In genomic region chr6:119310486-119311036, GRCh38 we compare ENCODE assay signal across 11 cellular contexts. TPM values are rescaled to one million over a fixed set of nuclear protein-coding genes. Genes with fewer than 3 reads are reported as not detected.
DNase-seq lines count a peak whose midpoint lies in the region; ATAC-seq, FAIRE-seq and TF ChIP-seq lines count a peak whose summit lies in the region.
"Had no signal": no experiment of that assay in that cellular context is flagged by ENCODE, and none has a peak within 500 bp of the region (broad histone marks: within the 10 kb centered on the region; RNA-seq: fewer than 3 reads in every experiment).

No MANE protein-coding gene starts in this region.

- no peaks in the 10 kb centered on the region for H3K9me3 Mint-ChIP-seq in natural killer cell treated with Interleukin-12 subunit alpha and Interleukin-12 subunit beta and Interleukin-15 and Interleukin-18, amount 100 ng/mL, for 72 hours

- peaks cover 24% of the 10 kb centered on the region for H3K4me1 ChIP-seq in Karpas-422 (ENCODE audit: low read length)
- H3K4me1 ChIP-seq: colonic mucosa had no signal

- H3K79me2 ChIP-seq in Karpas-422 (ENCODE audit: low read length) = no peaks in the 10 kb centered on the region

- H2AFZ ChIP-seq in Karpas-422 (ENCODE audit: low read length) = no peak overlapping the region

- no peaks in the 10 kb centered on the region for H3K9me3 ChIP-seq in Karpas-422 (ENCODE audit: low read length)
- H3K9me3 ChIP-seq: colonic mucosa had no signal

- DNase-seq in H54 (ENCODE audit: insufficient read length, low spot score) (no peak), NCI-H345 treated with DMSO at 0.1 percent for 48 hours (lab: John Stamatoyannopoulos, UW; ENCODE audit: unreplicated experiment) (peak; percentile 53), epithelial cell of esophagus (ENCODE audit: low read depth) (peak; percentile 37), NCI-H748 treated with DMSO at 0.1 percent for 48 hours (lab: John Stamatoyannopoulos, UW) (no peak), Karpas-422 (no peak)
- no peak for DNase-seq in natural killer cell treated with Interleukin-12 subunit alpha and Interleukin-12 subunit beta and Interleukin-15 and Interleukin-18, amount 100 ng/mL, for 72 hours (ENCODE audit: low spot score)
- DNase-seq: colonic mucosa, NCI-H1105 treated with DMSO at 0.1 percent for 48 hours, SHP77 treated with DMSO at 0.1 percent for 48 hours had no signal

- TF ChIP-seq POLR2A in H54 (IDR thresholded peaks at IDR 0.05; ENCODE audit: low read depth, low read length) = no peak

- H3K9ac ChIP-seq in Karpas-422 (ENCODE audit: low read length) = no peak overlapping the region

- H3K4me2 ChIP-seq in Karpas-422 (ENCODE audit: low read depth, low read length, poor library complexity, severe bottlenecking) = no peak overlapping the region

- H3K4me3 Mint-ChIP-seq in natural killer cell treated with Interleukin-12 subunit alpha and Interleukin-12 subunit beta and Interleukin-15 and Interleukin-18, amount 100 ng/mL, for 72 hours = peak overlapping the region; percentile 30

- H3K27me3 Mint-ChIP-seq in natural killer cell treated with Interleukin-12 subunit alpha and Interleukin-12 subunit beta and Interleukin-15 and Interleukin-18, amount 100 ng/mL, for 72 hours = no peaks in the 10 kb centered on the region

- peak overlapping the region in 1 of 2 donors; percentile 99 for H3K27ac Mint-ChIP-seq in natural killer cell treated with Interleukin-12 subunit alpha and Interleukin-12 subunit beta and Interleukin-15 and Interleukin-18, amount 100 ng/mL, for 72 hours

- H3K36me3 Mint-ChIP-seq in natural killer cell treated with Interleukin-12 subunit alpha and Interleukin-12 subunit beta and Interleukin-15 and Interleukin-18, amount 100 ng/mL, for 72 hours = peaks cover 2% of the 10 kb centered on the region

- no peak overlapping the region for H3K4me3 ChIP-seq in epithelial cell of esophagus (ENCODE audit: low read length)
- no peak overlapping the region for H3K4me3 ChIP-seq in Karpas-422 (ENCODE audit: low read length)
- H3K4me3 ChIP-seq: colonic mucosa had no signal

- no peaks in the 10 kb centered on the region for H3K36me3 ChIP-seq in Karpas-422 (ENCODE audit: insufficient read depth, low read length)
- H3K36me3 ChIP-seq: colonic mucosa had no signal

- ATAC-seq in natural killer cell treated with Interleukin-12 subunit alpha and Interleukin-12 subunit beta and Interleukin-15 and Interleukin-18, amount 100 ng/mL, for 72 hours = no peak
- no peak for ATAC-seq in GM21360 (IDR thresholded peaks at IDR 0.05; ENCODE audit: unreplicated experiment)

- peak; percentile 64 for FAIRE-seq in H54 (lab: Jason Lieb, UNC)
- FAIRE-seq: H1 had no signal

- H4K20me1 ChIP-seq in Karpas-422 (ENCODE audit: insufficient read depth, low read depth, low read length) = no peaks in the 10 kb centered on the region

- no peak for TF ChIP-seq CTCF in epithelial cell of esophagus (IDR thresholded peaks at IDR 0.05; ENCODE audit: insufficient read depth, low read depth, low read length, missing control alignments)

- H3K27ac ChIP-seq in Karpas-422 (ENCODE audit: low read length) = no peak overlapping the region
- H3K27ac ChIP-seq: colonic mucosa had no signal

- H3K9me2 ChIP-seq in Karpas-422 (replicated peaks; ENCODE audit: insufficient read depth, low read length) = no peaks in the 10 kb centered on the region

- H3K4me1 Mint-ChIP-seq in natural killer cell treated with Interleukin-12 subunit alpha and Interleukin-12 subunit beta and Interleukin-15 and Interleukin-18, amount 100 ng/mL, for 72 hours (ENCODE audit: low read depth in 2 of 2) = peaks cover 56 to 70% of the 10 kb centered on the region in 2 donors

- no peaks in the 10 kb centered on the region for H3K27me3 ChIP-seq in Karpas-422 (ENCODE audit: low read length)
- H3K27me3 ChIP-seq: colonic mucosa had no signal

RNA-seq across cellular contexts. Expression of gene MAN1A1, which starts 39.0 kb away (rescaled TPM):
- 10 to 100 TPM; 27.5 to 34.2 TPM for total RNA-seq in natural killer cell treated with Interleukin-12 subunit alpha and Interleukin-12 subunit beta and Interleukin-15 and Interleukin-18, amount 100 ng/mL, for 72 hours
- total RNA-seq in Karpas-422 (2014; rRNA removed; shearing (Covaris generic); ENCODE audit: low replicate concordance) = 0.43 and 0.48 TPM in 2 replicates

Comparison
In these comparisons a context has a peak if more than half of its experiments do, and no peak if none do; other contexts are left out.
1. DNase-seq: peak in NCI-H345 treated with DMSO at 0.1 percent for 48 hours (single experiment) and epithelial cell of esophagus (single experiment); none in H54 (single experiment), natural killer cell treated with Interleukin-12 subunit alpha and Interleukin-12 subunit beta and Interleukin-15 and Interleukin-18, amount 100 ng/mL, for 72 hours (single experiment), NCI-H748 treated with DMSO at 0.1 percent for 48 hours (single experiment) and Karpas-422 (single experiment).
2. RNA of gene MAN1A1, which starts 39.0 kb away (total RNA-seq): 27.5 to 34.2 TPM in natural killer cell treated with Interleukin-12 subunit alpha and Interleukin-12 subunit beta and Interleukin-15 and Interleukin-18, amount 100 ng/mL, for 72 hours; 0.43 to 0.48 TPM in Karpas-422; every median in the first group is over 10 times any median in the second.